23 cellular contexts compared by ENCODE assay signal in the genomic region with DNA sequence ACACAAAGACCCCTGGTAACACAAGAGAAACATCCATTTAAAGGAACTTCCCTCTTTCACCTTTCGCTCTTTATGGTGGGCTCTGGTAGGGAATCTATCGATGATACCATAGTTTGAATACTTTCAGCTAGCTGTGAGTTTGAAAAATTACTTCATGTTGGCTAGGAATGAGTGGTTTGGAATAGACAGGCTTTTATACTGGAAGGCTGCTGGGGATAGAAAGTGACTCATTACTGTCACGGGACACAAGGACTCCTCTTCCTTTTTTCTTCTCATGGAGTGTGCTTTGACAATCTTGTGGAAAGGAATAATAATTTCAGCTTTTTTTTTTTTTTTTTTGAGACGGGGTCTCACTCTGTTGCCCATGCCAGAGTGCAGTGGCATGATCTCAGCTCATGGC.
A peak's percentile ranks its signal among the peaks of the same experiment; 100 is the strongest.
DNase-seq lines count a peak whose midpoint lies in the region; ATAC-seq and TF ChIP-seq lines count a peak whose summit lies in the region.
"Had no signal": no experiment of that assay in that cellular context is flagged by ENCODE, and none has a peak within 500 bp of the region (broad histone marks: within the 10 kb centered on the region; RNA-seq: fewer than 3 reads in every experiment).

No MANE protein-coding gene starts in this region.

- H3K36me3 Mint-ChIP-seq in CD4-positive, alpha-beta memory T cell, result peaks cover 2 to 9% of the 10 kb centered on the region in 2 donors

- DNase-seq in CD1c-positive myeloid dendritic cell (ENCODE audit: extremely low spot score), result peak; percentile 50
- DNase-seq in LHCN-M2 (ENCODE audit: low read depth), result peak; percentile 71
- peak; percentile 57 for DNase-seq in choroid plexus epithelial cell (ENCODE audit: low read depth)
- peak; percentile 71 for DNase-seq in mesenchymal stem cell
- no peak for DNase-seq in CD4-positive, alpha-beta memory T cell
- DNase-seq: activated CD4-positive, alpha-beta T cell treated with anti-CD3 and anti-CD28 coated beads, Interleukin-2, amount 50 U/mL, for 4 hours; activated naive CD4-positive, alpha-beta T cell treated with anti-CD3 and anti-CD28 coated beads, Interleukin-2, amount 50 U/mL, for 16 hours; body of pancreas; dermis blood vessel endothelial cell; erythroblast; KBM-7; left cardiac atrium; NCI-H1417 treated with DMSO at 0.1 percent for 48 hours; NCI-H82; nucleus accumbens; sigmoid colon; SW 1271 had no signal

- no peak overlapping the region for H2BK15ac ChIP-seq in mesenchymal stem cell (ENCODE audit: low read depth, poor library complexity, severe bottlenecking)

- no peak overlapping the region for H3K27ac ChIP-seq in mesenchymal stem cell (ENCODE audit: low read length, poor library complexity, severe bottlenecking)
- no peak overlapping the region for H3K27ac ChIP-seq in CD4-positive, alpha-beta memory T cell (ENCODE audit: low read depth, low read length)
- H3K27ac ChIP-seq: body of pancreas, HL-60, sigmoid colon, thoracic aorta had no signal

- no peak overlapping the region for H3K4me3 ChIP-seq in choroid plexus epithelial cell (ENCODE audit: low read depth, low read length)
- H3K4me3 ChIP-seq in mesenchymal stem cell (ENCODE audit: insufficient read depth in 1 of 2, low read depth in 1 of 2, low read length in 2 of 2), result peak overlapping the region in 1 of 2 experiments; percentile 8
- no peak overlapping the region for H3K4me3 ChIP-seq in CD4-positive, alpha-beta memory T cell (ENCODE audit: low read length in 2 of 2)
- H3K4me3 ChIP-seq: body of pancreas, sigmoid colon, thoracic aorta had no signal

- no peaks in the 10 kb centered on the region for H3K27me3 ChIP-seq in mesenchymal stem cell (ENCODE audit: control insufficient read depth in 1 of 2, insufficient read depth in 1 of 2, low read length in 2 of 2)
- H3K27me3 ChIP-seq in CD4-positive, alpha-beta memory T cell (ENCODE audit: insufficient read depth, low read length), result no peaks in the 10 kb centered on the region
- H3K27me3 ChIP-seq: body of pancreas, sigmoid colon had no signal

- no peak overlapping the region for H4K8ac ChIP-seq in mesenchymal stem cell (ENCODE audit: low read length)

- H3K79me1 ChIP-seq in mesenchymal stem cell (replicated peaks; ENCODE audit: low read length, poor library complexity, severe bottlenecking), result peaks cover 27% of the 10 kb centered on the region

- H3K4ac ChIP-seq in mesenchymal stem cell (ENCODE audit: low read depth in 1 of 2, low read length in 2 of 2), result no peak overlapping the region

- H3K36me3 ChIP-seq in mesenchymal stem cell (ENCODE audit: control insufficient read depth in 1 of 2, insufficient read depth in 2 of 2, low read depth in 1 of 2, low read length in 2 of 2), result peaks cover 2 to 3% of the 10 kb centered on the region in 2 experiments
- no peaks in the 10 kb centered on the region for H3K36me3 ChIP-seq in CD4-positive, alpha-beta memory T cell (ENCODE audit: insufficient read depth, low read length)
- H3K36me3 ChIP-seq: sigmoid colon, thoracic aorta had no signal

- no peak overlapping the region for H3K27ac Mint-ChIP-seq in CD4-positive, alpha-beta memory T cell
- H3K27ac Mint-ChIP-seq: B cell had no signal

- no peak overlapping the region for H2AK5ac ChIP-seq in mesenchymal stem cell (ENCODE audit: low read length, severe bottlenecking)

- peak overlapping the region; percentile 49 for H3K9ac ChIP-seq in mesenchymal stem cell (ENCODE audit: low read length)

- intact Hi-C loops in CD4-positive, alpha-beta memory T cell (cut with micrococcal nuclease), result no loop called here

- no peak overlapping the region for H2BK5ac ChIP-seq in mesenchymal stem cell (ENCODE audit: low read depth, low read length, poor library complexity, severe bottlenecking)

- ATAC-seq in GM18870 (IDR thresholded peaks at IDR 0.05; ENCODE audit: unreplicated experiment) (no peak), HG03175 (IDR thresholded peaks at IDR 0.05; ENCODE audit: unreplicated experiment) (no peak), HG03108 (IDR thresholded peaks at IDR 0.05; ENCODE audit: unreplicated experiment) (no peak)
- ATAC-seq: body of pancreas had no signal

- H3K4me2 ChIP-seq in mesenchymal stem cell (ENCODE audit: low read length, poor library complexity, severe bottlenecking), result no peak overlapping the region

- no peaks in the 10 kb centered on the region for H3K9me3 Mint-ChIP-seq in CD4-positive, alpha-beta memory T cell

- no peak overlapping the region for H4K91ac ChIP-seq in mesenchymal stem cell (ENCODE audit: low read length)

- peak overlapping the region in 1 of 2 experiments; percentile 46 for H3K18ac ChIP-seq in mesenchymal stem cell (ENCODE audit: low read depth in 1 of 2, low read length in 2 of 2)

- H2AFZ ChIP-seq in mesenchymal stem cell (ENCODE audit: low read depth, low read length), result no peak overlapping the region

- 61% methylated on average over 3 of the region's 4 CpGs for WGBS in mesenchymal stem cell

- POLR2A ChIA-PET in CD4-positive, alpha-beta memory T cell (lab: Charles Lee; ENCODE audit: partially characterized antibody), result no interaction called here

- H3K9me3 ChIP-seq in mesenchymal stem cell (ENCODE audit: control insufficient read depth, low read length), result no peaks in the 10 kb centered on the region
- H3K9me3 ChIP-seq in CD4-positive, alpha-beta memory T cell (ENCODE audit: control insufficient read depth in 1 of 2, low read length in 2 of 2), result no peaks in the 10 kb centered on the region
- H3K9me3 ChIP-seq: body of pancreas, sigmoid colon, thoracic aorta had no signal

- H3K4me3 Mint-ChIP-seq in CD4-positive, alpha-beta memory T cell, result no peak overlapping the region
- H3K4me3 Mint-ChIP-seq: B cell had no signal

- no peak overlapping the region for H3K23ac ChIP-seq in mesenchymal stem cell (ENCODE audit: low read length in 2 of 2)

- H3K14ac ChIP-seq in mesenchymal stem cell (ENCODE audit: low read length in 2 of 2), result no peak overlapping the region

- H3K4me1 Mint-ChIP-seq in CD4-positive, alpha-beta memory T cell, result no peaks in the 10 kb centered on the region
- H3K4me1 Mint-ChIP-seq: B cell had no signal

- CTCF ChIA-PET in CD4-positive, alpha-beta memory T cell (lab: Charles Lee; ENCODE audit: partially characterized antibody), result no interaction called here

- TF ChIP-seq CTCF in choroid plexus epithelial cell (conservative IDR thresholded peaks at IDR 0.05; ENCODE audit: low read depth, low read length), result no peak

- no peak overlapping the region for H2BK12ac ChIP-seq in mesenchymal stem cell (ENCODE audit: low read length in 2 of 2)

- peaks cover 0 to 3% of the 10 kb centered on the region in 2 donors for H3K27me3 Mint-ChIP-seq in CD4-positive, alpha-beta memory T cell
- H3K27me3 Mint-ChIP-seq: B cell had no signal

- no peaks in the 10 kb centered on the region for H3K4me1 ChIP-seq in mesenchymal stem cell (ENCODE audit: control insufficient read depth, insufficient read depth, low read depth, low read length)
- no peaks in the 10 kb centered on the region for H3K4me1 ChIP-seq in CD4-positive, alpha-beta memory T cell (ENCODE audit: insufficient read depth, low read length)
- H3K4me1 ChIP-seq: body of pancreas had no signal

- no peak overlapping the region for H2BK120ac ChIP-seq in mesenchymal stem cell (ENCODE audit: low read depth, low read length)

Comparison
In these comparisons a context has a peak if more than half of its experiments do, and no peak if none do; other contexts are left out.
1. DNase-seq: peak in CD1c-positive myeloid dendritic cell (single experiment), LHCN-M2 (single experiment), choroid plexus epithelial cell (single experiment) and mesenchymal stem cell (single experiment); none in CD4-positive, alpha-beta memory T cell (0 of 5).